8 cellular contexts compared by ENCODE assay signal in genomic region chr13:57630661-57631606, GRCh38. TPM values are rescaled to one million over a fixed set of nuclear protein-coding genes. Genes with fewer than 3 reads are reported as not detected.
A peak's percentile ranks its signal among the peaks of the same experiment; 100 is the strongest.
DNase-seq lines count a peak whose midpoint lies in the region; ATAC-seq and TF ChIP-seq lines count a peak whose summit lies in the region.

No MANE protein-coding gene starts in this region.

- H3K9me3 ChIP-seq in HUES64 (ENCODE audit: insufficient read depth, low read depth, low read length), result no peaks in the 10 kb centered on the region
- H3K9me3 ChIP-seq in iPS-18a (ENCODE audit: control insufficient read depth, low read depth, low read length), result no peaks in the 10 kb centered on the region
- no peaks in the 10 kb centered on the region for H3K9me3 ChIP-seq in sigmoid colon

- ATAC-seq in HG02678 (IDR thresholded peaks at IDR 0.05; ENCODE audit: unreplicated experiment) (no peak), GM21576 (IDR thresholded peaks at IDR 0.05; ENCODE audit: unreplicated experiment) (no peak)

- TF ChIP-seq EP300 in sigmoid colon (IDR thresholded peaks at IDR 0.05), result no peak

- WGBS in HUES64, result 2% methylated on average over 27 of the region's 32 CpGs
- WGBS in sigmoid colon, 2 donors, result 5 to 16% methylated on average over 32 of the region's 32 CpGs

- H3K27me3 ChIP-seq in BJ (ENCODE audit: control insufficient read depth, insufficient read depth, low read length) (peaks cover 30% of the 10 kb centered on the region), HUES64 (ENCODE audit: insufficient read depth, low read length) (peaks cover 81% of the 10 kb centered on the region), iPS-18a (ENCODE audit: control insufficient read depth, insufficient read depth, low read length) (peaks cover 84% of the 10 kb centered on the region), sigmoid colon (peaks cover 33 to 94% (median 72%) of the 10 kb centered on the region in 3 donors)

- intact Hi-C loops in sigmoid colon (cut with DNase I), result no loop called here

- CTCF ChIA-PET in BJ (lab: Yijun Ruan, JAX), result no interaction called here

- H3K4me3 ChIP-seq in BJ (ENCODE audit: low read depth, low read length), result peak overlapping the region; percentile 38
- H3K4me3 ChIP-seq in HUES64 (ENCODE audit: low read length), result peak overlapping the region; percentile 76
- peak overlapping the region; percentile 70 for H3K4me3 ChIP-seq in iPS-18a (ENCODE audit: low read length)
- peak overlapping the region; percentile 31 to 54 (median 48) for H3K4me3 ChIP-seq in sigmoid colon

- TF ChIP-seq POLR2A in sigmoid colon (IDR thresholded peaks at IDR 0.05), result no peak

- H3K27ac ChIP-seq in HUES64 (ENCODE audit: low read depth, low read length), result no peak overlapping the region
- no peak overlapping the region for H3K27ac ChIP-seq in iPS-18a (ENCODE audit: low read length)
- H3K27ac ChIP-seq in sigmoid colon, result peak overlapping the region; percentile 35 to 75 (median 44)

- POLR2A ChIA-PET in BJ (lab: Charles Lee), result no interaction called here

- H3K4me1 ChIP-seq in HUES64 (ENCODE audit: insufficient read depth, low read length), result 0 out of 2 replicates have a peak, but pooled peaks cover 6% of the 10 kb centered on the region
- H3K4me1 ChIP-seq in iPS-18a (ENCODE audit: control insufficient read depth, low read depth, low read length), result peaks cover 15% of the 10 kb centered on the region
- peaks cover 0 to 41% (median 35%) of the 10 kb centered on the region in 4 donors for H3K4me1 ChIP-seq in sigmoid colon

- DNase-seq in BJ (ENCODE audit: low read depth) (no peak), astrocyte of the hippocampus (ENCODE audit: low read depth, low spot score) (peak; percentile 53), sigmoid colon (no peak), NCI-H510A treated with DMSO at 0.1 percent for 48 hours (lab: John Stamatoyannopoulos, UW) (no peak)

- H3K9ac ChIP-seq in HUES64 (ENCODE audit: low read depth, low read length), result no peak overlapping the region
- peak overlapping the region; percentile 35 for H3K9ac ChIP-seq in iPS-18a (ENCODE audit: low read length)

- no peaks in the 10 kb centered on the region for H3K36me3 ChIP-seq in BJ (ENCODE audit: control insufficient read depth, insufficient read depth, low read length)
- H3K36me3 ChIP-seq in HUES64 (ENCODE audit: insufficient read depth, low read length), result no peaks in the 10 kb centered on the region
- H3K36me3 ChIP-seq in iPS-18a (ENCODE audit: control insufficient read depth, low read depth, low read length), result no peaks in the 10 kb centered on the region
- no peaks in the 10 kb centered on the region for H3K36me3 ChIP-seq in sigmoid colon

- TF ChIP-seq CTCF in BJ (IDR thresholded peaks at IDR 0.05; ENCODE audit: insufficient read depth, low read depth, low read length), result no peak
- TF ChIP-seq CTCF in sigmoid colon (IDR thresholded peaks at IDR 0.05), result no peak

RNA-seq across cellular contexts. Expression of gene PCDH17, which starts 0.6 kb away (rescaled TPM):
- 0.01 TPM in 1 of 2 replicates, not detected in the other for polyA plus RNA-seq in BJ (2011; rRNA removed)
- 0.14 TPM in 1 of 2 replicates, not detected in the other for polyA minus RNA-seq in BJ (2011; rRNA and poly(A)+ RNA removed)
- 1.1 TPM for polyA plus RNA-seq in HUES64 (2013, experiment 1 of 2)
- 1.3 TPM for polyA plus RNA-seq in HUES64 (2013, experiment 2 of 2)
- 1 to 10 TPM; 2.8 to 5.0 (median 4.0) TPM for total RNA-seq in sigmoid colon
- 1 to 10 TPM in 1 of 3 donors, under 1 TPM in 2; under 0.01 to 1.2 (median under 0.01) TPM for polyA plus RNA-seq in sigmoid colon

Comparison
In these comparisons a context has a peak if more than half of its experiments do, and no peak if none do; other contexts are left out.
1. H3K27ac ChIP-seq: peak in sigmoid colon (4 of 4); none in HUES64 (single experiment) and iPS-18a (single experiment).
2. Peak in every context shown above with its lines, with median percentiles within 50 percentile points of each other: H3K4me3 ChIP-seq.